26 cellular contexts compared by ENCODE assay signal in the genomic region with DNA sequence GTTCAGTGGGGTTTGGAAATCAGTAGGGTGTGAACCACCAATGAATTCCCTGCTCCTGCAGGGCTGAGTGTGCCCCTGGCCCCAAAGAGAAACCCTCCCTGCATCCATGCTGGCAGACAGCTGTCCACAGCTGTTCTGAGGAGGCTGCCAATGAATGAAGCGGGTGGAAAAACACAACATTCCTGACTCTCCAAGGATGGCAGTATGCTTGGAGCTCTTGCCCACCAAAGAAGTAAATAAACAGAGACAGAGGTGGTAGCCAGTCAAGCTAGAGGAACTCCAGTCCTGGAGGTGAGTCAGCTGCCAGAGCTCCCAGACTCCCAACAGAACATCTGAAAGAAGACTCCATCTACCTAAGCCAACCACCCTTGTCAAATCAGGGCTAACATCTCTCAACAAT. TPM values are rescaled to one million over a fixed set of nuclear protein-coding genes. Genes with fewer than 3 reads are reported as not detected.
DNase-seq lines count a peak whose midpoint lies in the region; ATAC-seq and TF ChIP-seq lines count a peak whose summit lies in the region.
"Had no signal": no experiment of that assay in that cellular context is flagged by ENCODE, and none has a peak within 500 bp of the region (broad histone marks: within the 10 kb centered on the region; RNA-seq: fewer than 3 reads in every experiment).

No MANE protein-coding gene starts in this region.

- H3K27ac ChIP-seq in mesenchymal stem cell (ENCODE audit: low read length, poor library complexity, severe bottlenecking): no peak overlapping the region
- no peak overlapping the region for H3K27ac ChIP-seq in Peyer's patch
- no peak overlapping the region for H3K27ac ChIP-seq in body of pancreas
- H3K27ac ChIP-seq: WERI-Rb-1 had no signal

- no peak for ATAC-seq in body of pancreas
- ATAC-seq: left colon; mucosa of descending colon; stimulated activated memory B cell treated with anti-CD40 and anti-IgM and Interleukin-4, amounts not matched to agents 10 μg/mL and 1 μg/mL and 100 μg/mL, for 72 hours; T-helper 17 cell had no signal

- no peak overlapping the region for H3K14ac ChIP-seq in mesenchymal stem cell (ENCODE audit: low read length in 2 of 2)

- no peak overlapping the region for H3K4me3 ChIP-seq in AG10803 (ENCODE audit: low read length)
- no peak overlapping the region for H3K4me3 ChIP-seq in epithelial cell of proximal tubule (ENCODE audit: low read depth, low read length)
- no peak overlapping the region for H3K4me3 ChIP-seq in mesenchymal stem cell (ENCODE audit: insufficient read depth in 1 of 2, low read depth in 1 of 2, low read length in 2 of 2)
- H3K4me3 ChIP-seq in Peyer's patch: no peak overlapping the region
- H3K4me3 ChIP-seq in body of pancreas: no peak overlapping the region
- H3K4me3 ChIP-seq: mucosa of descending colon, thoracic aorta had no signal

- no peak overlapping the region for H4K91ac ChIP-seq in mesenchymal stem cell (ENCODE audit: low read length)

- H3K4me1 ChIP-seq in mesenchymal stem cell (ENCODE audit: control insufficient read depth, insufficient read depth, low read depth, low read length) (peaks cover 2% of the 10 kb centered on the region), Peyer's patch (peaks cover 0 to 1% (median 0%) of the 10 kb centered on the region in 4 donors), body of pancreas (peaks cover 3% of the 10 kb centered on the region)

- DNase-seq in AG10803 (ENCODE audit: low read depth) (peak; percentile 9), HT1080 (ENCODE audit: low read depth) (peak; percentile 56), epithelial cell of proximal tubule (ENCODE audit: low read depth) (peak; percentile 32), mesenchymal stem cell (peak; percentile 68), Peyer's patch (no peak), NCI-H82 (lab: John Stamatoyannopoulos, UW) (no peak), body of pancreas (no peak)
- no peak for DNase-seq in stimulated activated CD4-positive, alpha-beta T cell treated with anti-CD3 and anti-CD28 coated beads, Interleukin-12 subunit alpha, Interleukin-12 subunit beta, amount 100 ng/mL, for 4 hours
- DNase-seq: activated CD4-positive, alpha-beta memory T cell treated with anti-CD3 and anti-CD28 coated beads, Interleukin-2, amount 10 ng/mL, durations not matched to agents 7 days and 5 days; activated naive CD4-positive, alpha-beta T cell treated with anti-CD3 and anti-CD28 coated beads for 36 hours; aorta; endodermal cell; hypothalamus; Kasumi-1; left colon; mucosa of descending colon; NCI-H1105 treated with DMSO at 0.1 percent for 48 hours; NCI-H2107; NCI-H524 treated with DMSO at 0.1 percent for 48 hours; stimulated activated CD4-positive, alpha-beta T cell treated with anti-CD3 and anti-CD28 coated beads, Interleukin-15, amount 100 ng/mL, for 24 hours; T-helper 17 cell; WERI-Rb-1 had no signal

- H3K27me3 ChIP-seq in mesenchymal stem cell (ENCODE audit: control insufficient read depth in 1 of 2, insufficient read depth in 1 of 2, low read length in 2 of 2) (peaks cover 4 to 73% of the 10 kb centered on the region in 2 experiments), Peyer's patch (peaks cover 0 to 10% of the 10 kb centered on the region in 2 donors), body of pancreas (peaks cover 0 to 11% of the 10 kb centered on the region in 2 donors)

- WGBS in mesenchymal stem cell: 25% methylated on average over 1 of the region's 1 CpG
- WGBS in body of pancreas, 2 donors: 82 to 100% methylated on average over 1 of the region's 1 CpG

- H3K9ac ChIP-seq in mesenchymal stem cell (ENCODE audit: low read length): no peak overlapping the region

- no peak overlapping the region for H3K23ac ChIP-seq in mesenchymal stem cell (ENCODE audit: low read length in 2 of 2)

- no peak overlapping the region for H3K4me2 ChIP-seq in mesenchymal stem cell (ENCODE audit: low read length, poor library complexity, severe bottlenecking)

- no peak overlapping the region for H3K18ac ChIP-seq in mesenchymal stem cell (ENCODE audit: low read depth in 1 of 2, low read length in 2 of 2)

- H3K4ac ChIP-seq in mesenchymal stem cell (ENCODE audit: low read depth in 1 of 2, low read length in 2 of 2): no peak overlapping the region

- no peak overlapping the region for H2BK15ac ChIP-seq in mesenchymal stem cell (ENCODE audit: low read depth, poor library complexity, severe bottlenecking)

- H3K9me3 ChIP-seq in mesenchymal stem cell (ENCODE audit: control insufficient read depth, low read length): no peaks in the 10 kb centered on the region
- H3K9me3 ChIP-seq in Peyer's patch: no peaks in the 10 kb centered on the region
- H3K9me3 ChIP-seq in body of pancreas: no peaks in the 10 kb centered on the region
- H3K9me3 ChIP-seq: mucosa of descending colon, thoracic aorta had no signal

- H2BK12ac ChIP-seq in mesenchymal stem cell (ENCODE audit: low read length in 2 of 2): no peak overlapping the region

- H3K36me3 ChIP-seq in mesenchymal stem cell (ENCODE audit: control insufficient read depth in 1 of 2, insufficient read depth in 2 of 2, low read depth in 1 of 2, low read length in 2 of 2) (no peaks in the 10 kb centered on the region), Peyer's patch (no peaks in the 10 kb centered on the region), body of pancreas (replicated peaks in 1 of 2; ENCODE audit: insufficient read depth in 1 of 2, low read depth in 2 of 2) (no peaks in the 10 kb centered on the region)
- H3K36me3 ChIP-seq: thoracic aorta, WERI-Rb-1 had no signal

- H2BK120ac ChIP-seq in mesenchymal stem cell (ENCODE audit: low read depth, low read length): no peak overlapping the region

- TF ChIP-seq POLR2A in Peyer's patch (IDR thresholded peaks at IDR 0.05): no peak
- no peak for TF ChIP-seq POLR2A in body of pancreas (IDR thresholded peaks at IDR 0.05)

- no peak overlapping the region for H4K8ac ChIP-seq in mesenchymal stem cell (ENCODE audit: low read length)

- H2AFZ ChIP-seq in mesenchymal stem cell (ENCODE audit: low read depth, low read length): no peak overlapping the region

- intact Hi-C loops in body of pancreas (cut with DNase I): no loop called here

- no peak overlapping the region for H2AK5ac ChIP-seq in mesenchymal stem cell (ENCODE audit: low read length, severe bottlenecking)

- no peak overlapping the region for H2BK5ac ChIP-seq in mesenchymal stem cell (ENCODE audit: low read depth, low read length, poor library complexity, severe bottlenecking)

- no peaks in the 10 kb centered on the region for H3K79me1 ChIP-seq in mesenchymal stem cell (replicated peaks; ENCODE audit: low read length, poor library complexity, severe bottlenecking)

- no peak for TF ChIP-seq CTCF in AG10803 (conservative IDR thresholded peaks at IDR 0.05; ENCODE audit: low read length)
- TF ChIP-seq CTCF in epithelial cell of proximal tubule (conservative IDR thresholded peaks at IDR 0.05; ENCODE audit: low read depth, low read length): no peak
- no peak for TF ChIP-seq CTCF in Peyer's patch (IDR thresholded peaks at IDR 0.05)
- no peak for TF ChIP-seq CTCF in body of pancreas (IDR thresholded peaks at IDR 0.05)

RNA-seq across cellular contexts. Expression of a gene that starts 6.2 kb away (rescaled TPM):
- 0.05 TPM in 1 of 2 replicates, not detected in the other for total RNA-seq in HT1080 (2014; rRNA removed; shearing (Covaris generic))
- polyA plus RNA-seq in HT1080 (2015; cell fraction: cytosol; rRNA removed): 0.02 and 0.08 TPM in 2 replicates
- 0.02 TPM in 1 of 2 replicates, not detected in the other for polyA plus RNA-seq in HT1080 (2015; cell fraction: nucleus; rRNA removed)
- under 0.01 and 0.17 TPM in 2 replicates for total RNA-seq in epithelial cell of proximal tubule
- polyA plus RNA-seq in mesenchymal stem cell (2013, experiment 1 of 2): 0.11 TPM
- polyA plus RNA-seq in mesenchymal stem cell (2013, experiment 2 of 2): 0.11 TPM
- total RNA-seq in Peyer's patch: 10 to 100 TPM; 10.5 to 15.7 (median 14.2) TPM
- total RNA-seq in body of pancreas: 1 to 10 TPM; 1.3 to 2.3 TPM
- total RNA-seq: activated naive CD4-positive, alpha-beta T cell treated with anti-CD3 and anti-CD28 coated beads for 36 hours; G401; pulmonary artery endothelial cell had no signal

Comparison
In these comparisons a context has a peak if more than half of its experiments do, and no peak if none do; other contexts are left out.
1. DNase-seq: peak in AG10803 (single experiment), HT1080 (single experiment), epithelial cell of proximal tubule (single experiment) and mesenchymal stem cell (single experiment); none in Peyer's patch (0 of 3), NCI-H82 (single experiment), body of pancreas (0 of 4) and stimulated activated CD4-positive, alpha-beta T cell treated with anti-CD3 and anti-CD28 coated beads, Interleukin-12 subunit alpha, Interleukin-12 subunit beta, amount 100 ng/mL, for 4 hours (single experiment).